8 cellular contexts compared by ENCODE assay signal in genomic region chr10:87092861-87093460, GRCh38. TPM values are rescaled to one million over a fixed set of nuclear protein-coding genes. Genes with fewer than 3 reads are reported as not detected.
DNase-seq lines count a peak whose midpoint lies in the region; TF ChIP-seq lines count a peak whose summit lies in the region.

No MANE protein-coding gene starts in this region.

- H3K9ac ChIP-seq in rectal smooth muscle tissue (ENCODE audit: low read length), result peak overlapping the region; percentile 24

- no peaks in the 10 kb centered on the region for H3K4me1 ChIP-seq in rectal smooth muscle tissue (ENCODE audit: control insufficient read depth, insufficient read depth, low read length)

- TF ChIP-seq CTCF in GM12864 (IDR thresholded peaks at IDR 0.05; ENCODE audit: low read depth, low read length, missing control alignments), result no peak
- TF ChIP-seq CTCF in GM10248 (IDR thresholded peaks at IDR 0.05; ENCODE audit: control extremely low read depth, extremely low read depth, low read depth, missing control alignments), result no peak

- intact Hi-C loops in activated T-helper 1 cell treated with anti-CD3 and anti-CD28 coated beads, Interleukin-12 subunit alpha, Interleukin-12 subunit beta, Interleukin-2, Interleukin-4 antibody, amounts not matched to agents 30 ng/mL and 10 ng/mL and 1 ng/mL, durations not matched to agents 14 hours and 24 hours and 36 hours (cut with micrococcal nuclease), result loop anchor here (1.0 to 10.0 kb wide), 6 partner anchors 9 to 1182 kb away; partner anchors contain the start of genes KLLN and PTEN

- no peaks in the 10 kb centered on the region for H3K9me3 Mint-ChIP-seq in activated T-helper 1 cell treated with anti-CD3 and anti-CD28 coated beads, Interleukin-12 subunit alpha, Interleukin-12 subunit beta, Interleukin-2, Interleukin-4 antibody, amounts not matched to agents 30 ng/mL and 10 ng/mL and 1 ng/mL, durations not matched to agents 14 hours and 24 hours and 36 hours

- peaks cover 34% of the 10 kb centered on the region for H3K36me3 ChIP-seq in KOPT-K1 (ENCODE audit: insufficient read depth, low read length)
- no peaks in the 10 kb centered on the region for H3K36me3 ChIP-seq in rectal smooth muscle tissue (ENCODE audit: control insufficient read depth, insufficient read depth, low read length)

- DNase-seq in GM12864 (ENCODE audit: low read depth) (no peak), glomerular visceral epithelial cell (ENCODE audit: extremely low spot score) (peak; percentile 37), NCI-H1694 (lab: John Stamatoyannopoulos, UW) (no peak), GM10248 (ENCODE audit: extremely low spot score) (no peak), Ammon's horn (ENCODE audit: low spot score) (no peak)
- peak; percentile 13 for DNase-seq in activated T-helper 1 cell treated with anti-CD3 and anti-CD28 coated beads, Interleukin-12 subunit alpha, Interleukin-12 subunit beta, Interleukin-2, Interleukin-4 antibody, amounts not matched to agents 30 ng/mL and 10 ng/mL and 1 ng/mL, durations not matched to agents 14 hours and 24 hours and 36 hours (ENCODE audit: low spot score)

- H3K9me3 ChIP-seq in KOPT-K1 (ENCODE audit: insufficient read depth, low read length, poor library complexity, severe bottlenecking), result no peaks in the 10 kb centered on the region

- H3K27ac Mint-ChIP-seq in activated T-helper 1 cell treated with anti-CD3 and anti-CD28 coated beads, Interleukin-12 subunit alpha, Interleukin-12 subunit beta, Interleukin-2, Interleukin-4 antibody, amounts not matched to agents 30 ng/mL and 10 ng/mL and 1 ng/mL, durations not matched to agents 14 hours and 24 hours and 36 hours, result peak overlapping the region; percentile 95

- H3K36me3 Mint-ChIP-seq in activated T-helper 1 cell treated with anti-CD3 and anti-CD28 coated beads, Interleukin-12 subunit alpha, Interleukin-12 subunit beta, Interleukin-2, Interleukin-4 antibody, amounts not matched to agents 30 ng/mL and 10 ng/mL and 1 ng/mL, durations not matched to agents 14 hours and 24 hours and 36 hours (ENCODE audit: low read depth), result peaks cover 27% of the 10 kb centered on the region

- no peaks in the 10 kb centered on the region for H3K27me3 Mint-ChIP-seq in activated T-helper 1 cell treated with anti-CD3 and anti-CD28 coated beads, Interleukin-12 subunit alpha, Interleukin-12 subunit beta, Interleukin-2, Interleukin-4 antibody, amounts not matched to agents 30 ng/mL and 10 ng/mL and 1 ng/mL, durations not matched to agents 14 hours and 24 hours and 36 hours (ENCODE audit: insufficient read depth)

- peak overlapping the region; percentile 74 for H3K4me3 ChIP-seq in GM12864 (ENCODE audit: low read depth, low read length)
- peak overlapping the region; percentile 94 for H3K4me3 ChIP-seq in rectal smooth muscle tissue (ENCODE audit: low read length)

- peak overlapping the region; percentile 98 for H3K4me3 Mint-ChIP-seq in activated T-helper 1 cell treated with anti-CD3 and anti-CD28 coated beads, Interleukin-12 subunit alpha, Interleukin-12 subunit beta, Interleukin-2, Interleukin-4 antibody, amounts not matched to agents 30 ng/mL and 10 ng/mL and 1 ng/mL, durations not matched to agents 14 hours and 24 hours and 36 hours

- peaks cover 53% of the 10 kb centered on the region for H3K4me1 Mint-ChIP-seq in activated T-helper 1 cell treated with anti-CD3 and anti-CD28 coated beads, Interleukin-12 subunit alpha, Interleukin-12 subunit beta, Interleukin-2, Interleukin-4 antibody, amounts not matched to agents 30 ng/mL and 10 ng/mL and 1 ng/mL, durations not matched to agents 14 hours and 24 hours and 36 hours (ENCODE audit: low read depth)

- POLR2A ChIA-PET in GM10248 (lab: Yijun Ruan, JAX), result no interaction called here

- H3K27me3 ChIP-seq in rectal smooth muscle tissue (ENCODE audit: control insufficient read depth, insufficient read depth, low read length), result no peaks in the 10 kb centered on the region

- H3K27ac ChIP-seq in KOPT-K1 (ENCODE audit: low read depth, low read length, poor library complexity, severe bottlenecking) (peak overlapping the region; percentile 90), rectal smooth muscle tissue (ENCODE audit: low read depth, low read length) (peak overlapping the region; percentile 58)

- CTCF ChIA-PET in GM10248 (lab: Yijun Ruan, JAX), result interaction anchor here (1.0 to 1.5 kb wide), 2 partner anchors 8 to 11 kb away, joined by 3 to 4 read pairs; no protein-coding TSS in a partner anchor

RNA-seq across cellular contexts. Expression of gene GLUD1, which starts 1.7 kb away (rescaled TPM):
- total RNA-seq in activated T-helper 1 cell treated with anti-CD3 and anti-CD28 coated beads, Interleukin-12 subunit alpha, Interleukin-12 subunit beta, Interleukin-2, Interleukin-4 antibody, amounts not matched to agents 30 ng/mL and 10 ng/mL and 1 ng/mL, durations not matched to agents 14 hours and 24 hours and 36 hours, result 116 and 125 TPM in 2 replicates

RNA-seq across cellular contexts. Expression of gene SHLD2, which starts 2.0 kb away (rescaled TPM):
- total RNA-seq in activated T-helper 1 cell treated with anti-CD3 and anti-CD28 coated beads, Interleukin-12 subunit alpha, Interleukin-12 subunit beta, Interleukin-2, Interleukin-4 antibody, amounts not matched to agents 30 ng/mL and 10 ng/mL and 1 ng/mL, durations not matched to agents 14 hours and 24 hours and 36 hours, result 41.3 and 42.1 TPM in 2 replicates

Comparison
In these comparisons a context has a peak if more than half of its experiments do, and no peak if none do; other contexts are left out.
1. DNase-seq: peak in activated T-helper 1 cell treated with anti-CD3 and anti-CD28 coated beads, Interleukin-12 subunit alpha, Interleukin-12 subunit beta, Interleukin-2, Interleukin-4 antibody, amounts not matched to agents 30 ng/mL and 10 ng/mL and 1 ng/mL, durations not matched to agents 14 hours and 24 hours and 36 hours (single experiment) and glomerular visceral epithelial cell (single experiment); none in GM12864 (single experiment), NCI-H1694 (single experiment), GM10248 (single experiment) and Ammon's horn (single experiment).